Comparison of ENCODE assay signal across 1 cellular context in genomic region chr11:61602775-61603569, GRCh38.
TF ChIP-seq lines count a peak whose summit lies in the region.

No MANE protein-coding gene starts in this region.

TF ChIP-seq in HepG2, 621 proteins besides CTCF, POLR2A, EP300 and RAD21 (continued from another document):
- no peak for TF ChIP-seq ZSCAN29 (CRISPR knock-in tag; conservative IDR thresholded peaks at IDR 0.05)
- TF ChIP-seq FOSL2 (CRISPR knock-in tag; IDR thresholded peaks at IDR 0.05): peak; percentile 79
- TF ChIP-seq, protein P1, sequence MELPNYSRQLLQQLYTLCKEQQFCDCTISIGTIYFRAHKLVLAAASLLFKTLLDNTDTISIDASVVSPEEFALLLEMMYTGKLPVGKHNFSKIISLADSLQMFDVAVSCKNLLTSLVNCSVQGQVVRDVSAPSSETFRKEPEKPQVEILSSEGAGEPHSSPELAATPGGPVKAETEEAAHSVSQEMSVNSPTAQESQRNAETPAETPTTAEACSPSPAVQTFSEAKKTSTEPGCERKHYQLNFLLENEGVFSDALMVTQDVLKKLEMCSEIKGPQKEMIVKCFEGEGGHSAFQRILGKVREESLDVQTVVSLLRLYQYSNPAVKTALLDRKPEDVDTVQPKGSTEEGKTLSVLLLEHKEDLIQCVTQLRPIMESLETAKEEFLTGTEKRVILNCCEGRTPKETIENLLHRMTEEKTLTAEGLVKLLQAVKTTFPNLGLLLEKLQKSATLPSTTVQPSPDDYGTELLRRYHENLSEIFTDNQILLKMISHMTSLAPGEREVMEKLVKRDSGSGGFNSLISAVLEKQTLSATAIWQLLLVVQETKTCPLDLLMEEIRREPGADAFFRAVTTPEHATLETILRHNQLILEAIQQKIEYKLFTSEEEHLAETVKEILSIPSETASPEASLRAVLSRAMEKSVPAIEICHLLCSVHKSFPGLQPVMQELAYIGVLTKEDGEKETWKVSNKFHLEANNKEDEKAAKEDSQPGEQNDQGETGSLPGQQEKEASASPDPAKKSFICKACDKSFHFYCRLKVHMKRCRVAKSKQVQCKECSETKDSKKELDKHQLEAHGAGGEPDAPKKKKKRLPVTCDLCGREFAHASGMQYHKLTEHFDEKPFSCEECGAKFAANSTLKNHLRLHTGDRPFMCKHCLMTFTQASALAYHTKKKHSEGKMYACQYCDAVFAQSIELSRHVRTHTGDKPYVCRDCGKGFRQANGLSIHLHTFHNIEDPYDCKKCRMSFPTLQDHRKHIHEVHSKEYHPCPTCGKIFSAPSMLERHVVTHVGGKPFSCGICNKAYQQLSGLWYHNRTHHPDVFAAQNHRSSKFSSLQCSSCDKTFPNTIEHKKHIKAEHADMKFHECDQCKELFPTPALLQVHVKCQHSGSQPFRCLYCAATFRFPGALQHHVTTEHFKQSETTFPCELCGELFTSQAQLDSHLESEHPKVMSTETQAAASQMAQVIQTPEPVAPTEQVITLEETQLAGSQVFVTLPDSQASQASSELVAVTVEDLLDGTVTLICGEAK (IDR thresholded peaks at IDR 0.05): no peak
- TF ChIP-seq, protein P1 (CRISPR knock-in tag; IDR thresholded peaks at IDR 0.05): no peak
- no peak for TF ChIP-seq KLF9 (CRISPR knock-in tag; IDR thresholded peaks at IDR 0.05; ENCODE audit: low read depth)
- TF ChIP-seq, protein P2, sequence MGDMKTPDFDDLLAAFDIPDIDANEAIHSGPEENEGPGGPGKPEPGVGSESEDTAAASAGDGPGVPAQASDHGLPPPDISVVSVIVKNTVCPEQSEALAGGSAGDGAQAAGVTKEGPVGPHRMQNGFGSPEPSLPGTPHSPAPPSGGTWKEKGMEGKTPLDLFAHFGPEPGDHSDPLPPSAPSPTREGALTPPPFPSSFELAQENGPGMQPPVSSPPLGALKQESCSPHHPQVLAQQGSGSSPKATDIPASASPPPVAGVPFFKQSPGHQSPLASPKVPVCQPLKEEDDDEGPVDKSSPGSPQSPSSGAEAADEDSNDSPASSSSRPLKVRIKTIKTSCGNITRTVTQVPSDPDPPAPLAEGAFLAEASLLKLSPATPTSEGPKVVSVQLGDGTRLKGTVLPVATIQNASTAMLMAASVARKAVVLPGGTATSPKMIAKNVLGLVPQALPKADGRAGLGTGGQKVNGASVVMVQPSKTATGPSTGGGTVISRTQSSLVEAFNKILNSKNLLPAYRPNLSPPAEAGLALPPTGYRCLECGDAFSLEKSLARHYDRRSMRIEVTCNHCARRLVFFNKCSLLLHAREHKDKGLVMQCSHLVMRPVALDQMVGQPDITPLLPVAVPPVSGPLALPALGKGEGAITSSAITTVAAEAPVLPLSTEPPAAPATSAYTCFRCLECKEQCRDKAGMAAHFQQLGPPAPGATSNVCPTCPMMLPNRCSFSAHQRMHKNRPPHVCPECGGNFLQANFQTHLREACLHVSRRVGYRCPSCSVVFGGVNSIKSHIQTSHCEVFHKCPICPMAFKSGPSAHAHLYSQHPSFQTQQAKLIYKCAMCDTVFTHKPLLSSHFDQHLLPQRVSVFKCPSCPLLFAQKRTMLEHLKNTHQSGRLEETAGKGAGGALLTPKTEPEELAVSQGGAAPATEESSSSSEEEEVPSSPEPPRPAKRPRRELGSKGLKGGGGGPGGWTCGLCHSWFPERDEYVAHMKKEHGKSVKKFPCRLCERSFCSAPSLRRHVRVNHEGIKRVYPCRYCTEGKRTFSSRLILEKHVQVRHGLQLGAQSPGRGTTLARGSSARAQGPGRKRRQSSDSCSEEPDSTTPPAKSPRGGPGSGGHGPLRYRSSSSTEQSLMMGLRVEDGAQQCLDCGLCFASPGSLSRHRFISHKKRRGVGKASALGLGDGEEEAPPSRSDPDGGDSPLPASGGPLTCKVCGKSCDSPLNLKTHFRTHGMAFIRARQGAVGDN (CRISPR knock-in tag; IDR thresholded peaks at IDR 0.05): peak; percentile 26; the same call in 1 of the 2 replicates
- TF ChIP-seq, protein P3, sequence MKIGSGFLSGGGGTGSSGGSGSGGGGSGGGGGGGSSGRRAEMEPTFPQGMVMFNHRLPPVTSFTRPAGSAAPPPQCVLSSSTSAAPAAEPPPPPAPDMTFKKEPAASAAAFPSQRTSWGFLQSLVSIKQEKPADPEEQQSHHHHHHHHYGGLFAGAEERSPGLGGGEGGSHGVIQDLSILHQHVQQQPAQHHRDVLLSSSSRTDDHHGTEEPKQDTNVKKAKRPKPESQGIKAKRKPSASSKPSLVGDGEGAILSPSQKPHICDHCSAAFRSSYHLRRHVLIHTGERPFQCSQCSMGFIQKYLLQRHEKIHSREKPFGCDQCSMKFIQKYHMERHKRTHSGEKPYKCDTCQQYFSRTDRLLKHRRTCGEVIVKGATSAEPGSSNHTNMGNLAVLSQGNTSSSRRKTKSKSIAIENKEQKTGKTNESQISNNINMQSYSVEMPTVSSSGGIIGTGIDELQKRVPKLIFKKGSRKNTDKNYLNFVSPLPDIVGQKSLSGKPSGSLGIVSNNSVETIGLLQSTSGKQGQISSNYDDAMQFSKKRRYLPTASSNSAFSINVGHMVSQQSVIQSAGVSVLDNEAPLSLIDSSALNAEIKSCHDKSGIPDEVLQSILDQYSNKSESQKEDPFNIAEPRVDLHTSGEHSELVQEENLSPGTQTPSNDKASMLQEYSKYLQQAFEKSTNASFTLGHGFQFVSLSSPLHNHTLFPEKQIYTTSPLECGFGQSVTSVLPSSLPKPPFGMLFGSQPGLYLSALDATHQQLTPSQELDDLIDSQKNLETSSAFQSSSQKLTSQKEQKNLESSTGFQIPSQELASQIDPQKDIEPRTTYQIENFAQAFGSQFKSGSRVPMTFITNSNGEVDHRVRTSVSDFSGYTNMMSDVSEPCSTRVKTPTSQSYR (CRISPR knock-in tag; IDR thresholded peaks at IDR 0.05; ENCODE audit: borderline replicate concordance): peak; percentile 21; the same call in 1 of the 2 replicates
- no peak for TF ChIP-seq ZNF83 (CRISPR knock-in tag; IDR thresholded peaks at IDR 0.05; ENCODE audit: borderline replicate concordance)
- peak; percentile 32 for TF ChIP-seq TEAD3 (CRISPR knock-in tag; optimal IDR thresholded peaks at IDR 0.05; ENCODE audit: borderline replicate concordance)
- no peak for TF ChIP-seq FOXK1 (CRISPR knock-in tag; IDR thresholded peaks at IDR 0.05; ENCODE audit: borderline replicate concordance, low read depth)
- peak; percentile 64; the same call in 1 of the 2 replicates for TF ChIP-seq TFAP4 (IDR thresholded peaks at IDR 0.05; ENCODE audit: borderline replicate concordance, low read depth)
- no peak for TF ChIP-seq THYN1 (CRISPR knock-in tag; IDR thresholded peaks at IDR 0.05; ENCODE audit: borderline replicate concordance, low read depth)
- 0 out of 2 replicates have a peak, but pooled peaks have one; percentile 30 for TF ChIP-seq HNRNPL (IDR thresholded peaks at IDR 0.05; ENCODE audit: low read depth, low read length)
- TF ChIP-seq ZNF234 (CRISPR knock-in tag; conservative IDR thresholded peaks at IDR 0.05): no peak
- TF ChIP-seq ZNF441 (CRISPR knock-in tag; IDR thresholded peaks at IDR 0.05; ENCODE audit: borderline replicate concordance): no peak
